Comparison of ENCODE assay signal across 13 cellular contexts in the genomic region with DNA sequence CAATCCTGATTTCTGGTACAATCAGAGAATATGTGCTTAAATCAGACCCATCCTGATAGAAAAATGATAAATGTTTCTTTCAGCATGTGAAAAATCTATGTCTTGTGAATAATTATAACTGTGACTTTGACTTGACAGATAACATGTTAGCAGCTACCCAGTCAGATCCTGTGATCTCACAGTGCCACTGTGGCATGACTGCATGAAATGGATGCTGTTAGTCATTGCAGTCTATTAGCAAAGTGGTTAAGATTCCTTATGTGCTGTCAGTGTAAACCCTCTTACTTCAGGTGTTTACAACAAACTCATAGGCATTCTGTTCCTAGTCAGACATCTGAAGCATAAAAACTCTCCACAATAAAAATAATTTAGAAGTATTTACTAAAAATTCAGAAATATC.
DNase-seq lines count a peak whose midpoint lies in the region; ATAC-seq, FAIRE-seq and TF ChIP-seq lines count a peak whose summit lies in the region.
"Had no signal": no experiment of that assay in that cellular context is flagged by ENCODE, and none has a peak within 500 bp of the region (broad histone marks: within the 10 kb centered on the region; RNA-seq: fewer than 3 reads in every experiment).

No MANE protein-coding gene starts in this region.

- FAIRE-seq in HepG2 (lab: Jason Lieb, UNC) = no peak

- H3K9ac ChIP-seq in liver (ENCODE audit: low read depth in 1 of 2, low read length in 2 of 2) (no peak overlapping the region), HepG2 (ENCODE audit: insufficient read depth, low read depth, low read length) (no peak overlapping the region)

- POLR2A ChIA-PET in HepG2 (lab: Yijun Ruan, JAX) = no interaction called here

- in situ Hi-C loops in HepG2 (cut with HindIII; ENCODE audit: extremely low pct_ligation_motif_present, low pct_unique_long_range_greater_than_20kb) = no loop called here

- no peaks in the 10 kb centered on the region for H4K20me1 ChIP-seq in HepG2 (ENCODE audit: insufficient read depth, low read length)

- H3K27me3 ChIP-seq in liver (ENCODE audit: control insufficient read depth in 4 of 4, insufficient read depth in 4 of 4, low read length in 3 of 4) (no peaks in the 10 kb centered on the region), HepG2 (ENCODE audit: control insufficient read depth in 1 of 2, insufficient read depth in 2 of 2, low read length in 2 of 2) (no peaks in the 10 kb centered on the region), right atrium auricular region (no peaks in the 10 kb centered on the region)

- no peak for TF ChIP-seq CTCF in liver (IDR thresholded peaks at IDR 0.05; ENCODE audit: low read depth, low read length, missing input control)
- no peak for TF ChIP-seq CTCF in HepG2 (CRISPR knock-in tag; IDR thresholded peaks at IDR 0.05)
- no peak for TF ChIP-seq CTCF in epithelial cell of proximal tubule (conservative IDR thresholded peaks at IDR 0.05; ENCODE audit: low read depth, low read length)
- TF ChIP-seq CTCF in right atrium auricular region (IDR thresholded peaks at IDR 0.05) = no peak
- no peak for TF ChIP-seq CTCF in GM10266 (IDR thresholded peaks at IDR 0.05; ENCODE audit: control insufficient read depth, insufficient read depth, low read depth, missing control alignments)

- H3K4me2 ChIP-seq in HepG2 (ENCODE audit: low read depth, low read length) = no peak overlapping the region

- DNase-seq in HepG2 (ENCODE audit: low spot score) (no peak), HT1080 (ENCODE audit: low read depth) (peak; percentile 50), epithelial cell of proximal tubule (ENCODE audit: low read depth) (peak; percentile 89), right atrium auricular region (ENCODE audit: low spot score) (no peak), NCI-H1092 treated with DMSO at 0.1 percent for 48 hours (lab: John Stamatoyannopoulos, UW) (no peak), GM10266 (ENCODE audit: extremely low spot score) (no peak), NCI-H345 treated with DMSO at 0.1 percent for 48 hours (lab: John Stamatoyannopoulos, UW; ENCODE audit: unreplicated experiment) (no peak)
- DNase-seq: activated naive CD4-positive, alpha-beta T cell treated with anti-CD3 and anti-CD28 coated beads, Interleukin-2, amount 10 ng/mL, durations not matched to agents 7 days and 5 days; effector CD4-positive, alpha-beta T cell; NCI-H1694 treated with DMSO at 0.1 percent for 48 hours; posterior cingulate gyrus had no signal

- no peaks in the 10 kb centered on the region for H3K36me3 ChIP-seq in liver (ENCODE audit: control insufficient read depth in 4 of 4, insufficient read depth in 3 of 4, low read depth in 1 of 4, low read length in 3 of 4)
- no peaks in the 10 kb centered on the region for H3K36me3 ChIP-seq in HepG2 (replicated peaks in 1 of 2; ENCODE audit: control insufficient read depth in 1 of 2, insufficient read depth in 2 of 2, low read length in 2 of 2)
- H3K36me3 ChIP-seq in right atrium auricular region = no peaks in the 10 kb centered on the region

- no peak for TF ChIP-seq EP300 in HepG2 (IDR thresholded peaks at IDR 0.05; ENCODE audit: low read depth in 2 of 2, low read length in 2 of 2)
- TF ChIP-seq EP300 in HepG2 (CRISPR knock-in tag; IDR thresholded peaks at IDR 0.05; ENCODE audit: borderline replicate concordance) = no peak

- H3K9me3 ChIP-seq in liver (ENCODE audit: control insufficient read depth in 4 of 4, low read length in 3 of 4) (no peaks in the 10 kb centered on the region), HepG2 (ENCODE audit: low read length) (no peaks in the 10 kb centered on the region), right atrium auricular region (no peaks in the 10 kb centered on the region)

- intact Hi-C loops in HepG2 (cut with micrococcal nuclease; ENCODE audit: unreplicated experiment) = no loop called here

- no peaks in the 10 kb centered on the region for H3K79me2 ChIP-seq in HepG2 (ENCODE audit: insufficient read depth, low read length)

- H3K4me1 ChIP-seq in liver (ENCODE audit: control insufficient read depth in 4 of 4, insufficient read depth in 4 of 4, low read length in 3 of 4) (peaks cover 6 to 17% (median 13%) of the 10 kb centered on the region in 4 donors), HepG2 (ENCODE audit: insufficient read depth, low read length) (no peaks in the 10 kb centered on the region), right atrium auricular region (no peaks in the 10 kb centered on the region)

- TF ChIP-seq POLR2A in HepG2 (IDR thresholded peaks at IDR 0.05; ENCODE audit: insufficient read depth in 1 of 2, low read depth in 2 of 2, low read length in 2 of 2) = no peak

- BruUV-seq in HepG2 (replicated peaks; lab: Mats Ljungman, UMichigan) = no TSS peak

- no peak overlapping the region for H2AFZ ChIP-seq in HepG2 (ENCODE audit: low read length)

- H3K27ac ChIP-seq in liver (ENCODE audit: low read depth in 1 of 2, low read length in 2 of 2) (no peak overlapping the region), HepG2 (ENCODE audit: extremely low read length, insufficient read depth, low read length) (no peak overlapping the region), right atrium auricular region (no peak overlapping the region)
- H3K27ac ChIP-seq: HL-60 had no signal

- TF ChIP-seq RAD21 in liver (IDR thresholded peaks at IDR 0.05) (no peak), HepG2 (CRISPR knock-in tag; IDR thresholded peaks at IDR 0.05) (no peak)

- CTCF ChIA-PET in HepG2 (lab: Yijun Ruan, JAX; ENCODE audit: low intra/inter-chr PET ratio, low total read pairs) = no interaction called here

- no peak for ATAC-seq in HepG2

- H3K4me3 ChIP-seq in liver (ENCODE audit: low read depth in 1 of 3, low read length in 3 of 3) (no peak overlapping the region), HepG2 (replicated peaks in 1 of 3; ENCODE audit: insufficient read depth in 1 of 3, low read depth in 2 of 3, low read length in 3 of 3) (no peak overlapping the region), epithelial cell of proximal tubule (ENCODE audit: low read depth, low read length) (no peak overlapping the region), right atrium auricular region (no peak overlapping the region)

TF ChIP-seq in liver, 16 proteins besides CTCF, POLR2A, EP300 and RAD21:
- TF ChIP-seq RXRA (IDR thresholded peaks at IDR 0.05) (no peak), YY1 (IDR thresholded peaks at IDR 0.05) (peak; percentile 17)

TF ChIP-seq in HepG2, 621 proteins besides CTCF, POLR2A, EP300 and RAD21:
- TF ChIP-seq, protein P1, sequence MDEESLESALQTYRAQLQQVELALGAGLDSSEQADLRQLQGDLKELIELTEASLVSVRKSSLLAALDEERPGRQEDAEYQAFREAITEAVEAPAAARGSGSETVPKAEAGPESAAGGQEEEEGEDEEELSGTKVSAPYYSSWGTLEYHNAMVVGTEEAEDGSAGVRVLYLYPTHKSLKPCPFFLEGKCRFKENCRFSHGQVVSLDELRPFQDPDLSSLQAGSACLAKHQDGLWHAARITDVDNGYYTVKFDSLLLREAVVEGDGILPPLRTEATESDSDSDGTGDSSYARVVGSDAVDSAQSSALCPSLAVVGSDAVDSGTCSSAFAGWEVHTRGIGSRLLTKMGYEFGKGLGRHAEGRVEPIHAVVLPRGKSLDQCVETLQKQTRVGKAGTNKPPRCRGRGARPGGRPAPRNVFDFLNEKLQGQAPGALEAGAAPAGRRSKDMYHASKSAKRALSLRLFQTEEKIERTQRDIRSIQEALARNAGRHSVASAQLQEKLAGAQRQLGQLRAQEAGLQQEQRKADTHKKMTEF (CRISPR knock-in tag; IDR thresholded peaks at IDR 0.05) = no peak
- TF ChIP-seq SP4 (CRISPR knock-in tag; IDR thresholded peaks at IDR 0.05) (no peak), MED8 (CRISPR knock-in tag; IDR thresholded peaks at IDR 0.05; ENCODE audit: insufficient replicate concordance) (no peak), RBAK (CRISPR knock-in tag; IDR thresholded peaks at IDR 0.05) (no peak), NCOR1 (IDR thresholded peaks at IDR 0.05; ENCODE audit: borderline replicate concordance, low read length) (no peak)

Comparison
In these comparisons a context has a peak if more than half of its experiments do, and no peak if none do; other contexts are left out.
1. DNase-seq: peak in HT1080 (single experiment) and epithelial cell of proximal tubule (single experiment); none in HepG2 (single experiment), right atrium auricular region (single experiment), NCI-H1092 treated with DMSO at 0.1 percent for 48 hours (single experiment), GM10266 (single experiment) and NCI-H345 treated with DMSO at 0.1 percent for 48 hours (single experiment).